Comparison of ENCODE assay signal across 2 cellular contexts in genomic region chr3:72338082-72338941, GRCh38.
TF ChIP-seq lines count a peak whose summit lies in the region.

No MANE protein-coding gene starts in this region.

TF ChIP-seq in IMR-90, 13 proteins besides CTCF, POLR2A, EP300 and RAD21 (continued from another document):
- TF ChIP-seq USF2 (IDR thresholded peaks at IDR 0.05; ENCODE audit: low read depth, low read length) = no peak
TF ChIP-seq in IMR-90: peak in this region for 0.

TF ChIP-seq in GM12878, 131 proteins besides CTCF, POLR2A, EP300 and RAD21 (continued from another document):
- TF ChIP-seq MAX (IDR thresholded peaks at IDR 0.05; ENCODE audit: low read depth, low read length) (no peak), PKNOX1 (IDR thresholded peaks at IDR 0.05) (peak; percentile 61; the same call in 1 of the 2 replicates), ZNF687 (IDR thresholded peaks at IDR 0.05) (no peak)
